ENCODE assay signal across 29 cellular contexts in the genomic region with DNA sequence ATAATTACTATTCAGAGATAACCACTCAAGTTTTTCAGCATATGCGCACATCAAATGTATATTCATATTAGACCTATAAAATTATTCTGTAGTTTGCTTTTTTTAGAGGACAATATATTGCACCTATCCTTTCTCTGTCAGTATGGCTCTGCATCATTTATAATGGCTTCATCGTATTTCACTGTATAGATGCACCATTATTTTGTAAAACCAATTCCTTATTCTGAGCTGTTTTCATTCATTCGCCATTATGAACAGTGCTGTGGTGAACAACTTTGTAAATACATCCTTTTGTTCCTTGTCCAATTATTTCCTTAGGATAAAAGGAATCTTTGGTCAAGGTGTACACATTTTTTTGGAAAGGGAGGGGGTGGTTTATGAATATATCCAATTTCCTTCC.
"Had no signal": no experiment of that assay in that cellular context is flagged by ENCODE, and none has a peak within 500 bp of the region (broad histone marks: within the 10 kb centered on the region; RNA-seq: fewer than 3 reads in every experiment).

No MANE protein-coding gene starts in this region.

- ATAC-seq: activated CD8-positive, alpha-beta T cell treated with anti-CD3 and anti-CD28 coated beads for 36 hours; activated T-cell treated with anti-CD3 and anti-CD28 coated beads, Interleukin-2, amount 50 U/mL, for 72 hours; activated T-helper 17 cell treated with anti-CD3 and anti-CD28 coated beads, Interleukin-2, amount 50 U/mL, for 72 hours; PC-3 had no signal

- H3K27ac ChIP-seq: brain microvascular endothelial cell, SJCRH30 had no signal

- H3K4me2 ChIP-seq: SK-N-SH had no signal

- H3K9me3 ChIP-seq: SJCRH30, SK-N-SH had no signal

- H3K4me3 ChIP-seq: SJCRH30 had no signal

- H3K9me2 ChIP-seq: SK-N-SH had no signal

- H3K27me3 ChIP-seq: brain microvascular endothelial cell had no signal

- DNase-seq: activated CD4-positive, alpha-beta T cell treated with anti-CD3 and anti-CD28 coated beads, Interleukin-2, amount 10 ng/mL, durations not matched to agents 24 days and 14 days; activated CD4-positive, alpha-beta T cell treated with anti-CD3 and anti-CD28 coated beads, Interleukin-2, amount 50 U/mL, for 4 hours; activated CD8-positive, alpha-beta T cell treated with anti-CD3 and anti-CD28 coated beads for 36 hours; activated effector memory CD4-positive, alpha-beta T cell treated with anti-CD3 and anti-CD28 coated beads, Interleukin-2, amount 50 U/mL, for 16 hours; activated naive CD4-positive, alpha-beta T cell; activated naive CD4-positive, alpha-beta T cell treated with anti-CD3 and anti-CD28 coated beads, Interleukin-2, amount 50 U/mL, for 16 hours; activated naive CD8-positive, alpha-beta T cell treated with anti-CD3 and anti-CD28 coated beads for 36 hours; activated T-cell treated with anti-CD3 and anti-CD28 coated beads, Interleukin-2, amount 50 U/mL, for 1 hour; activated T-cell treated with anti-CD3 and anti-CD28 coated beads, Interleukin-2, amount 50 U/mL, for 72 hours; amniotic stem cell; aorta; brain microvascular endothelial cell; NCI-H1092 treated with DMSO at 0.1 percent for 48 hours; NCI-H1417; NCI-H146; NCI-H187; NCI-H2029 treated with DMSO at 0.1 percent for 48 hours; NCI-H2107; NCI-H2171; NCI-H510A; NCI-H526; NCI-H748 treated with DMSO at 0.1 percent for 48 hours; NK-92 treated with Interleukin-12 subunit alpha and Interleukin-12 subunit beta, amount 100 ng/mL, for 24 hours; PC-3; SHP77; SK-N-SH had no signal

- H3K36me3 ChIP-seq: brain microvascular endothelial cell, SJCRH30 had no signal

- H3K9ac ChIP-seq: SK-N-SH had no signal

- FAIRE-seq: TTC549 had no signal
